ENCODE assay signal across 17 cellular contexts in genomic region chr13:28624707-28625432, GRCh38. TPM values are rescaled to one million over a fixed set of nuclear protein-coding genes. Genes with fewer than 3 reads are reported as not detected.
DNase-seq lines count a peak whose midpoint lies in the region; ATAC-seq, FAIRE-seq and TF ChIP-seq lines count a peak whose summit lies in the region.
"Had no signal": no experiment of that assay in that cellular context is flagged by ENCODE, and none has a peak within 500 bp of the region (broad histone marks: within the 10 kb centered on the region; RNA-seq: fewer than 3 reads in every experiment).

No MANE protein-coding gene starts in this region.

- no peak overlapping the region for H2BK120ac ChIP-seq in mesenchymal stem cell (ENCODE audit: low read depth, low read length)

- H3K27me3 ChIP-seq in HepG2 (ENCODE audit: control insufficient read depth in 1 of 2, insufficient read depth in 2 of 2, low read length in 2 of 2) (no peaks in the 10 kb centered on the region; a peak in 1 of 5 replicates), right lobe of liver (no peaks in the 10 kb centered on the region), mesenchymal stem cell (ENCODE audit: control insufficient read depth in 1 of 2, insufficient read depth in 1 of 2, low read length in 2 of 2) (peaks cover 0 to 10% of the 10 kb centered on the region in 2 experiments)
- H3K27me3 ChIP-seq: BLaER1 treated with 17β-estradiol and CSF1 and Interleukin-3, amounts not matched to agents 10 nM and 100 nM had no signal

- no peaks in the 10 kb centered on the region for H3K79me2 ChIP-seq in HepG2 (ENCODE audit: insufficient read depth, low read length)

- no peak for TF ChIP-seq EP300 in HepG2 (IDR thresholded peaks at IDR 0.05; ENCODE audit: low read depth in 2 of 2, low read length in 2 of 2)
- no peak for TF ChIP-seq EP300 in HepG2 (CRISPR knock-in tag; IDR thresholded peaks at IDR 0.05; ENCODE audit: borderline replicate concordance)

- H2AK5ac ChIP-seq in mesenchymal stem cell (ENCODE audit: low read length, severe bottlenecking): no peak overlapping the region

- no peak overlapping the region for H3K14ac ChIP-seq in mesenchymal stem cell (ENCODE audit: low read length in 2 of 2)

- TF ChIP-seq CTCF in HepG2 (CRISPR knock-in tag; IDR thresholded peaks at IDR 0.05): no peak
- TF ChIP-seq CTCF in right lobe of liver (IDR thresholded peaks at IDR 0.05): no peak

- peak overlapping the region; percentile 5 for H4K91ac ChIP-seq in mesenchymal stem cell (ENCODE audit: low read length)

- peak overlapping the region; percentile 51 for H3K27ac Mint-ChIP-seq in stimulated activated naive B cell treated with anti-CD40 and anti-IgM and Interleukin-4, amounts not matched to agents 10 μg/mL and 1 μg/mL and 100 μg/mL, for 72 hours
- H3K27ac Mint-ChIP-seq in effector memory CD8-positive, alpha-beta T cell: no peak overlapping the region
- H3K27ac Mint-ChIP-seq: CD4-positive, CD25-positive, alpha-beta regulatory T cell had no signal

- peaks cover 12 to 22% of the 10 kb centered on the region in 2 donors for H3K4me1 Mint-ChIP-seq in stimulated activated naive B cell treated with anti-CD40 and anti-IgM and Interleukin-4, amounts not matched to agents 10 μg/mL and 1 μg/mL and 100 μg/mL, for 72 hours
- peaks cover 0 to 2% of the 10 kb centered on the region in 2 donors for H3K4me1 Mint-ChIP-seq in effector memory CD8-positive, alpha-beta T cell (ENCODE audit: low read depth in 2 of 2)

- H4K8ac ChIP-seq in mesenchymal stem cell (ENCODE audit: low read length): no peak overlapping the region

- no peaks in the 10 kb centered on the region for H4K20me1 ChIP-seq in HepG2 (ENCODE audit: insufficient read depth, low read length)
- H4K20me1 ChIP-seq: BLaER1 treated with 17β-estradiol and CSF1 and Interleukin-3, amounts not matched to agents 10 nM and 100 nM had no signal

- ATAC-seq in HepG2 (peak; percentile 36; the same call in 2 of the 3 replicates), right lobe of liver (no peak), HG03457 (IDR thresholded peaks at IDR 0.05; ENCODE audit: unreplicated experiment) (no peak)
- no peak for ATAC-seq in stimulated activated naive B cell treated with anti-CD40 and anti-IgM and Interleukin-4, amounts not matched to agents 10 μg/mL and 1 μg/mL and 100 μg/mL, for 72 hours (replicated peaks)
- ATAC-seq in effector memory CD8-positive, alpha-beta T cell (replicated peaks): no peak

- H2BK12ac ChIP-seq in mesenchymal stem cell (ENCODE audit: low read length in 2 of 2): no peak overlapping the region

- TF ChIP-seq RAD21 in HepG2 (CRISPR knock-in tag; IDR thresholded peaks at IDR 0.05): no peak

- POLR2A ChIA-PET in HepG2 (lab: Yijun Ruan, JAX): no interaction called here

- H3K4me2 ChIP-seq in HepG2 (ENCODE audit: low read depth, low read length) (no peak overlapping the region; the same call in 1 of the 2 replicates), mesenchymal stem cell (ENCODE audit: low read length, poor library complexity, severe bottlenecking) (no peak overlapping the region)

- H3K4me3 Mint-ChIP-seq in stimulated activated naive B cell treated with anti-CD40 and anti-IgM and Interleukin-4, amounts not matched to agents 10 μg/mL and 1 μg/mL and 100 μg/mL, for 72 hours: no peak overlapping the region
- no peak overlapping the region for H3K4me3 Mint-ChIP-seq in effector memory CD8-positive, alpha-beta T cell
- H3K4me3 Mint-ChIP-seq: CD4-positive, CD25-positive, alpha-beta regulatory T cell had no signal

- H3K4me1 ChIP-seq in HepG2 (ENCODE audit: insufficient read depth, low read length): no peaks in the 10 kb centered on the region
- no peaks in the 10 kb centered on the region for H3K4me1 ChIP-seq in right lobe of liver
- no peaks in the 10 kb centered on the region for H3K4me1 ChIP-seq in mesenchymal stem cell (ENCODE audit: control insufficient read depth, insufficient read depth, low read depth, low read length)

- no peak overlapping the region for H3K27ac ChIP-seq in HepG2 (ENCODE audit: extremely low read length, insufficient read depth, low read length)
- H3K27ac ChIP-seq in right lobe of liver: no peak overlapping the region
- H3K27ac ChIP-seq in mesenchymal stem cell (ENCODE audit: low read length, poor library complexity, severe bottlenecking): no peak overlapping the region
- H3K27ac ChIP-seq: BLaER1 treated with 17β-estradiol and CSF1 and Interleukin-3, amounts not matched to agents 10 nM and 100 nM had no signal

- 86% methylated on average over 3 of the region's 11 CpGs for WGBS in HepG2 (ENCODE audit: low lambda C conversion rate)
- WGBS in right lobe of liver (ENCODE audit: insufficient coverage, low coverage, low lambda C conversion rate, missing lambda C conversion rate): 89% methylated on average over 3 of the region's 11 CpGs
- WGBS in mesenchymal stem cell: 82% methylated on average over 10 of the region's 11 CpGs

- no peak overlapping the region for H2AFZ ChIP-seq in HepG2 (ENCODE audit: low read length)
- H2AFZ ChIP-seq in mesenchymal stem cell (ENCODE audit: low read depth, low read length): no peak overlapping the region

- H3K23ac ChIP-seq in mesenchymal stem cell (ENCODE audit: low read length in 2 of 2): no peak overlapping the region

- in situ Hi-C loops in HepG2 (cut with HindIII; ENCODE audit: extremely low pct_ligation_motif_present, low pct_unique_long_range_greater_than_20kb): loop anchor here (25.0 kb wide), 1 partner anchor 563 kb away; no protein-coding TSS in a partner anchor

- H3K79me1 ChIP-seq in mesenchymal stem cell (replicated peaks; ENCODE audit: low read length, poor library complexity, severe bottlenecking): no peaks in the 10 kb centered on the region

- no peaks in the 10 kb centered on the region for H3K9me3 Mint-ChIP-seq in stimulated activated naive B cell treated with anti-CD40 and anti-IgM and Interleukin-4, amounts not matched to agents 10 μg/mL and 1 μg/mL and 100 μg/mL, for 72 hours
- H3K9me3 Mint-ChIP-seq in effector memory CD8-positive, alpha-beta T cell: no peaks in the 10 kb centered on the region

- H3K36me3 Mint-ChIP-seq in stimulated activated naive B cell treated with anti-CD40 and anti-IgM and Interleukin-4, amounts not matched to agents 10 μg/mL and 1 μg/mL and 100 μg/mL, for 72 hours: no peaks in the 10 kb centered on the region
- no peaks in the 10 kb centered on the region for H3K36me3 Mint-ChIP-seq in effector memory CD8-positive, alpha-beta T cell (ENCODE audit: insufficient read depth)
- H3K36me3 Mint-ChIP-seq: CD4-positive, CD25-positive, alpha-beta regulatory T cell had no signal

- H3K18ac ChIP-seq in mesenchymal stem cell (ENCODE audit: low read depth in 1 of 2, low read length in 2 of 2): no peak overlapping the region

- H3K27me3 Mint-ChIP-seq in stimulated activated naive B cell treated with anti-CD40 and anti-IgM and Interleukin-4, amounts not matched to agents 10 μg/mL and 1 μg/mL and 100 μg/mL, for 72 hours: no peaks in the 10 kb centered on the region
- H3K27me3 Mint-ChIP-seq in effector memory CD8-positive, alpha-beta T cell: peaks cover 0 to 13% of the 10 kb centered on the region in 2 donors

- H3K4me3 ChIP-seq in HepG2 (replicated peaks in 1 of 3; ENCODE audit: insufficient read depth in 1 of 3, low read depth in 2 of 3, low read length in 3 of 3) (no peak overlapping the region), right lobe of liver (no peak overlapping the region), mesenchymal stem cell (ENCODE audit: insufficient read depth in 1 of 2, low read depth in 1 of 2, low read length in 2 of 2) (no peak overlapping the region)
- H3K4me3 ChIP-seq: BLaER1 treated with 17β-estradiol and CSF1 and Interleukin-3, amounts not matched to agents 10 nM and 100 nM; HAP-1 had no signal

- no TSS peak for BruUV-seq in HepG2 (replicated peaks; lab: Mats Ljungman, UMichigan)

- CTCF ChIA-PET in HepG2 (lab: Yijun Ruan, JAX; ENCODE audit: low intra/inter-chr PET ratio, low total read pairs): no interaction called here

- H3K9ac ChIP-seq in HepG2 (ENCODE audit: insufficient read depth, low read depth, low read length) (no peak overlapping the region), mesenchymal stem cell (ENCODE audit: low read length) (no peak overlapping the region)
- H3K9ac ChIP-seq: BLaER1 treated with 17β-estradiol and CSF1 and Interleukin-3, amounts not matched to agents 10 nM and 100 nM had no signal

- H3K9me3 ChIP-seq in HepG2 (ENCODE audit: low read length) (no peaks in the 10 kb centered on the region), right lobe of liver (no peaks in the 10 kb centered on the region), mesenchymal stem cell (ENCODE audit: control insufficient read depth, low read length) (no peaks in the 10 kb centered on the region)
- H3K9me3 ChIP-seq: HAP-1 had no signal

- no peak for DNase-seq in HepG2 (ENCODE audit: low spot score)
- no peak for DNase-seq in right lobe of liver
- peak; percentile 65 for DNase-seq in cerebellar cortex (ENCODE audit: low spot score)
- DNase-seq in mesenchymal stem cell: no peak
- no peak for DNase-seq in stimulated activated naive B cell treated with anti-CD40 and anti-IgM and Interleukin-4, amounts not matched to agents 10 μg/mL and 1 μg/mL and 100 μg/mL, for 72 hours
- no peak for DNase-seq in NCI-H2227 (lab: John Stamatoyannopoulos, UW; ENCODE audit: unreplicated experiment)
- no peak for DNase-seq in effector memory CD8-positive, alpha-beta T cell
- DNase-seq: ACHN; Calu3; CD4-positive, CD25-positive, alpha-beta regulatory T cell; GOT3 had no signal

- no peak overlapping the region for H2BK15ac ChIP-seq in mesenchymal stem cell (ENCODE audit: low read depth, poor library complexity, severe bottlenecking)

- H3K36me3 ChIP-seq in HepG2 (replicated peaks in 1 of 2; ENCODE audit: control insufficient read depth in 1 of 2, insufficient read depth in 2 of 2, low read length in 2 of 2) (no peaks in the 10 kb centered on the region), right lobe of liver (no peaks in the 10 kb centered on the region), mesenchymal stem cell (ENCODE audit: control insufficient read depth in 1 of 2, insufficient read depth in 2 of 2, low read depth in 1 of 2, low read length in 2 of 2) (no peaks in the 10 kb centered on the region)
- H3K36me3 ChIP-seq: BLaER1 treated with 17β-estradiol and CSF1 and Interleukin-3, amounts not matched to agents 10 nM and 100 nM; HAP-1 had no signal

- no peak overlapping the region for H2BK5ac ChIP-seq in mesenchymal stem cell (ENCODE audit: low read depth, low read length, poor library complexity, severe bottlenecking)

- intact Hi-C loops in HepG2 (cut with micrococcal nuclease; ENCODE audit: unreplicated experiment) (no loop called here), right lobe of liver (cut with DNase I) (no loop called here)

- no peak for FAIRE-seq in HepG2 (lab: Jason Lieb, UNC)
- FAIRE-seq: G401.6, GM12891, HTR-8/SVneo had no signal

- no peak overlapping the region for H3K4ac ChIP-seq in mesenchymal stem cell (ENCODE audit: low read depth in 1 of 2, low read length in 2 of 2)

- TF ChIP-seq POLR2A in HepG2 (IDR thresholded peaks at IDR 0.05; ENCODE audit: insufficient read depth in 1 of 2, low read depth in 2 of 2, low read length in 2 of 2) (no peak), right lobe of liver (IDR thresholded peaks at IDR 0.05) (no peak)

RNA-seq across cellular contexts. Expression of gene POMP, which starts 34.1 kb away (rescaled TPM):
- total RNA-seq in HepG2 (2016; rRNA removed; fragmentation: Illumina TruSeq; extraction: Trizol) (118 and 183 TPM in 2 replicates), right lobe of liver (10 to 100 TPM; 31.8 to 60.6 (median 50.2) TPM)
- total RNA-seq in HepG2 (2016; cell fraction: cytosol; rRNA removed; fragmentation: Illumina TruSeq; extraction: Trizol; ENCODE audit: low read depth): 37.3 and 37.5 TPM in 2 replicates
- 124 and 193 TPM in 2 replicates for total RNA-seq in HepG2 (2016; cell fraction: insoluble cytoplasmic fraction; rRNA removed; fragmentation: Illumina TruSeq; extraction: Trizol)
- 33.5 and 35.4 TPM in 2 replicates for total RNA-seq in HepG2 (2016; cell fraction: membrane; rRNA removed; fragmentation: Illumina TruSeq; extraction: Trizol)
- total RNA-seq in HepG2 (2016; cell fraction: nucleus; rRNA removed; fragmentation: Illumina TruSeq; extraction: Trizol): 39.2 and 40.4 TPM in 2 replicates
- polyA plus RNA-seq in HepG2 (2011; rRNA removed): 23.2 and 30.6 TPM in 2 replicates
- 12.7 and 21.8 TPM in 2 replicates for polyA plus RNA-seq in HepG2 (2011; cell fraction: cytosol; rRNA removed)
- polyA plus RNA-seq in HepG2 (2011; cell fraction: nucleus; rRNA removed): 3.1 and 5.2 TPM in 2 replicates
- polyA plus RNA-seq in HepG2 (2012): 60.1 and 106 TPM in 2 replicates
- polyA plus RNA-seq in HepG2 (2016; cell fraction: cytosol; fragmentation: Illumina TruSeq; extraction: Trizol; ENCODE audit: low read depth): 38.0 and 44.3 TPM in 2 replicates
- 162 and 180 TPM in 2 replicates for polyA plus RNA-seq in HepG2 (2016; cell fraction: insoluble cytoplasmic fraction; fragmentation: Illumina TruSeq; extraction: Trizol; ENCODE audit: low read depth)
- polyA plus RNA-seq in HepG2 (2016; cell fraction: membrane; fragmentation: Illumina TruSeq; extraction: Trizol; ENCODE audit: low read depth): 27.8 and 29.2 TPM in 2 replicates
- polyA plus RNA-seq in HepG2 (2016; cell fraction: nucleus; fragmentation: Illumina TruSeq; extraction: Trizol; ENCODE audit: insufficient read depth, low read depth): 59.8 and 63.8 TPM in 2 replicates
- 5.4 and 11.2 TPM in 2 replicates for polyA minus RNA-seq in HepG2 (2011; rRNA and poly(A)+ RNA removed; ENCODE audit: low replicate concordance)
- polyA minus RNA-seq in HepG2 (2011; cell fraction: cytosol; rRNA and poly(A)+ RNA removed): 16.4 and 16.7 TPM in 2 replicates
- 10.9 and 11.3 TPM in 2 replicates for polyA minus RNA-seq in HepG2 (2011; cell fraction: nucleus; rRNA and poly(A)+ RNA removed)
- 172 TPM for polyA plus RNA-seq in mesenchymal stem cell (2013, experiment 1 of 2)
- polyA plus RNA-seq in mesenchymal stem cell (2013, experiment 2 of 2): 184 TPM
